21 cellular contexts compared by ENCODE assay signal in the genomic region with DNA sequence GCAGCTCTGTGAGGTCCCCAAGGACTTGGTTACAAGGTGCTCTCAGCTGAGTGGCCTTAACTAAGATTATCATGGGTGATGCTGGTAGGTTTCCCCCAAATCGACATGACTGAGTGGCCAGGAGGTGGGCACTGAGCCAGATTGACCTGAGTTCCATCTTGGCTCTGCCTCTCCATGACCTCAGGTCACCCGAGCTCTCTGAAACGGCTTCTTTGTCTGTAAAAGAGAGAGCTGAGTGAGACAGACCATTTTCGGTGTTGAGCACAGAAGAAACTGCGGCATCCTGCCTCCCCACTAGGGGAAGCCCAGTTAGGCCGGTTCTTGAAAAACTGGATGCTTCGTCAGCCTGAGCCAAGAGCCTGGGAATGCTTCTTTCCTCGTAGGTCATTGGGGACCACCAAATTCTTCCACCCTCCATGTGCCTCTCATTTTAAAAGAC. TPM values are rescaled to one million over a fixed set of nuclear protein-coding genes. Genes with fewer than 3 reads are reported as not detected.
DNase-seq lines count a peak whose midpoint lies in the region; FAIRE-seq and TF ChIP-seq lines count a peak whose summit lies in the region.
"Had no signal": no experiment of that assay in that cellular context is flagged by ENCODE, and none has a peak within 500 bp of the region (broad histone marks: within the 10 kb centered on the region; RNA-seq: fewer than 3 reads in every experiment).

No MANE protein-coding gene starts in this region.

- intact Hi-C loops in Calu3 (cut with micrococcal nuclease; ENCODE audit: unreplicated experiment), result no loop called here

- no peak for DNase-seq in Calu3
- no peak for DNase-seq in H9
- DNase-seq in endodermal cell, result peak; percentile 68
- no peak for DNase-seq in HTR-8/SVneo (ENCODE audit: insufficient read length, low spot score)
- no peak for DNase-seq in NCI-H1092 treated with DMSO at 0.1 percent for 48 hours (lab: John Stamatoyannopoulos, UW)
- no peak for DNase-seq in stimulated activated CD4-positive, alpha-beta T cell treated with anti-CD3 and anti-CD28 coated beads, Interleukin-2, amount 100 ng/mL, for 24 hours
- no peak for DNase-seq in NCI-H2196 (lab: John Stamatoyannopoulos, UW; ENCODE audit: unreplicated experiment)
- DNase-seq: activated CD4-positive, alpha-beta T cell treated with anti-CD3 and anti-CD28 coated beads for 1 hour; activated T-cell treated with anti-CD3 and anti-CD28 coated beads, Interleukin-2, amount 50 U/mL, for 24 hours; immature natural killer cell; mucosa of descending colon; NCI-H1436; NCI-H526; psoas muscle; stimulated activated CD4-positive, alpha-beta T cell treated with anti-CD3 and anti-CD28 coated beads, Interleukin-4, amount 100 ng/mL, for 1 hour; upper lobe of left lung had no signal

- H3K27me3 ChIP-seq in H9 (ENCODE audit: insufficient read depth, low read length) (no peaks in the 10 kb centered on the region), endodermal cell (ENCODE audit: control insufficient read depth, insufficient read depth, low read length, poor library complexity, severe bottlenecking) (no peaks in the 10 kb centered on the region)
- H3K27me3 ChIP-seq: adrenal gland; BLaER1 treated with 17β-estradiol and CSF1 and Interleukin-3, amounts not matched to agents 10 nM and 100 nM; upper lobe of left lung had no signal

- H2BK5ac ChIP-seq in H9 (ENCODE audit: insufficient read length, low read length), result no peak overlapping the region

- H3K4me3 Mint-ChIP-seq in Calu3 (ENCODE audit: low read depth, unreplicated experiment) (no peak overlapping the region), H9 (no peak overlapping the region), endodermal cell (no peak overlapping the region), nephron (no peak overlapping the region)
- H3K4me3 Mint-ChIP-seq: activated T-cell treated with anti-CD3 and anti-CD28 coated beads, Interleukin-2, amount 50 U/mL, for 24 hours; IgD-negative memory B cell; immature natural killer cell had no signal

- CTCF ChIA-PET in Calu3 (lab: Charles Lee), result interaction anchor here (1.3 kb wide), 2 partner anchors 11 to 155 kb away, joined by 4 read pairs; no protein-coding TSS in a partner anchor

- H3K56ac ChIP-seq in H9 (ENCODE audit: insufficient read length, low read depth, low read length), result no peak overlapping the region

- H3K14ac ChIP-seq in H9 (ENCODE audit: insufficient read depth, low read length), result no peak overlapping the region

- peaks cover 97% of the 10 kb centered on the region for H3K27me3 Mint-ChIP-seq in Calu3 (ENCODE audit: unreplicated experiment)
- peaks cover 14% of the 10 kb centered on the region for H3K27me3 Mint-ChIP-seq in H9 (ENCODE audit: low read depth)
- peaks cover 18% of the 10 kb centered on the region for H3K27me3 Mint-ChIP-seq in endodermal cell (ENCODE audit: insufficient read depth)
- H3K27me3 Mint-ChIP-seq in nephron (ENCODE audit: low read depth), result peaks cover 41% of the 10 kb centered on the region

- no peaks in the 10 kb centered on the region for H3K4me1 ChIP-seq in H9 (ENCODE audit: insufficient read depth, low read length)
- H3K4me1 ChIP-seq in endodermal cell (ENCODE audit: control insufficient read depth, insufficient read depth, low read length), result no peaks in the 10 kb centered on the region
- H3K4me1 ChIP-seq: adrenal gland, psoas muscle, upper lobe of left lung had no signal

- H3K4me1 Mint-ChIP-seq in Calu3 (ENCODE audit: low read depth, unreplicated experiment) (peaks cover 7% of the 10 kb centered on the region), H9 (peaks cover 8 to 12% of the 10 kb centered on the region in 2 experiments; a peak in 2 of 4 replicates), endodermal cell (peaks cover 6% of the 10 kb centered on the region), nephron (peaks cover 44% of the 10 kb centered on the region)
- H3K4me1 Mint-ChIP-seq: immature natural killer cell had no signal

- H3K27ac ChIP-seq in H9 (ENCODE audit: insufficient read length, low read depth, low read length), result no peak overlapping the region
- no peak overlapping the region for H3K27ac ChIP-seq in endodermal cell (ENCODE audit: low read depth, low read length)
- H3K27ac ChIP-seq: adrenal gland; BLaER1 treated with 17β-estradiol and CSF1 and Interleukin-3, amounts not matched to agents 10 nM and 100 nM; psoas muscle; upper lobe of left lung had no signal

- no peaks in the 10 kb centered on the region for H3K9me3 Mint-ChIP-seq in Calu3 (ENCODE audit: low read depth, unreplicated experiment)
- H3K9me3 Mint-ChIP-seq in H9, result no peaks in the 10 kb centered on the region; a peak in 2 of 5 replicates
- H3K9me3 Mint-ChIP-seq in endodermal cell, result no peaks in the 10 kb centered on the region
- no peaks in the 10 kb centered on the region for H3K9me3 Mint-ChIP-seq in nephron
- H3K9me3 Mint-ChIP-seq: activated T-cell treated with anti-CD3 and anti-CD28 coated beads, Interleukin-2, amount 50 U/mL, for 24 hours; IgD-negative memory B cell; immature natural killer cell had no signal

- no peak for FAIRE-seq in HTR-8/SVneo (lab: Jason Lieb, UNC)
- FAIRE-seq: RCC 7860 had no signal

- H2AK5ac ChIP-seq in H9 (ENCODE audit: insufficient read length, low read length), result no peak overlapping the region

- H3K79me2 ChIP-seq in H9 (ENCODE audit: insufficient read depth, low read length), result no peaks in the 10 kb centered on the region

- H3K27ac Mint-ChIP-seq in Calu3 (ENCODE audit: unreplicated experiment), result no peak overlapping the region
- no peak overlapping the region for H3K27ac Mint-ChIP-seq in H9
- H3K27ac Mint-ChIP-seq in endodermal cell, result no peak overlapping the region
- H3K27ac Mint-ChIP-seq in nephron, result peak overlapping the region in 2 of 3 experiments; percentile 18 to 24
- H3K27ac Mint-ChIP-seq: IgD-negative memory B cell, immature natural killer cell had no signal

- no peaks in the 10 kb centered on the region for H3K36me3 ChIP-seq in endodermal cell (ENCODE audit: control insufficient read depth, insufficient read depth, low read length)
- H3K36me3 ChIP-seq: adrenal gland; BLaER1 treated with 17β-estradiol and CSF1 and Interleukin-3, amounts not matched to agents 10 nM and 100 nM; upper lobe of left lung had no signal

- no peak overlapping the region for H4K5ac ChIP-seq in H9 (ENCODE audit: insufficient read length, low read depth, low read length)

- H2AFZ ChIP-seq in H9 (ENCODE audit: low read length), result no peak overlapping the region

- no peak overlapping the region for H3K4me3 ChIP-seq in endodermal cell (ENCODE audit: low read length)
- H3K4me3 ChIP-seq: adrenal gland; BLaER1 treated with 17β-estradiol and CSF1 and Interleukin-3, amounts not matched to agents 10 nM and 100 nM; mucosa of descending colon; psoas muscle; upper lobe of left lung had no signal

- no peak overlapping the region for H2BK12ac ChIP-seq in H9 (ENCODE audit: insufficient read length, low read depth, low read length)

- H3K9ac ChIP-seq in H9 (ENCODE audit: extremely low read depth, insufficient read length, low read length) (no peak overlapping the region), endodermal cell (ENCODE audit: extremely low read depth, low read length, poor library complexity, severe bottlenecking) (no peak overlapping the region)
- H3K9ac ChIP-seq: BLaER1 treated with 17β-estradiol and CSF1 and Interleukin-3, amounts not matched to agents 10 nM and 100 nM had no signal

- no CpG with 5 or more reads among the region's 8 CpGs for WGBS in H9 (ENCODE audit: extremely low coverage, insufficient read length, low lambda C conversion rate)
- 62 to 77% methylated on average over 8 of the region's 8 CpGs for WGBS in endodermal cell (ENCODE audit: insufficient coverage in 1 of 2, insufficient read length in 1 of 2), 2 experiments

- H4K8ac ChIP-seq in H9 (replicated peaks; ENCODE audit: insufficient read length, low read depth, low read length), result no peak overlapping the region

- H4K91ac ChIP-seq in H9 (ENCODE audit: insufficient read length, low read depth, low read length), result no peak overlapping the region

- no peaks in the 10 kb centered on the region for H3K79me1 ChIP-seq in H9 (ENCODE audit: insufficient read depth, low read depth, low read length, poor library complexity, severe bottlenecking)

- BruUV-seq in Calu3 (replicated peaks; lab: Mats Ljungman, UMichigan), result no TSS peak

- TF ChIP-seq CTCF in Calu3 (IDR thresholded peaks at IDR 0.05; ENCODE audit: unreplicated experiment) (peak; percentile 21), H9 (conservative IDR thresholded peaks at IDR 0.05) (peak; percentile 51), endodermal cell (conservative IDR thresholded peaks at IDR 0.05) (peak; percentile 62), nephron (IDR thresholded peaks at IDR 0.05; ENCODE audit: unreplicated experiment in 3 of 3) (peak in 2 of 3 experiments; percentile 15 to 24)

- H4K20me1 ChIP-seq in H9 (ENCODE audit: control insufficient read depth, insufficient read depth, insufficient read length), result no peaks in the 10 kb centered on the region
- H4K20me1 ChIP-seq: BLaER1 treated with 17β-estradiol and CSF1 and Interleukin-3, amounts not matched to agents 10 nM and 100 nM had no signal

- no peak overlapping the region for H3K23ac ChIP-seq in H9 (ENCODE audit: insufficient read length, low read depth, low read length)

- H3K36me3 Mint-ChIP-seq in Calu3 (ENCODE audit: insufficient read depth, unreplicated experiment) (no peaks in the 10 kb centered on the region), H9 (ENCODE audit: insufficient read depth in 1 of 3, low read depth in 3 of 3) (no peaks in the 10 kb centered on the region), endodermal cell (ENCODE audit: low read depth) (no peaks in the 10 kb centered on the region), nephron (ENCODE audit: low read depth) (no peaks in the 10 kb centered on the region)
- H3K36me3 Mint-ChIP-seq: IgD-negative memory B cell, immature natural killer cell had no signal

- no peak overlapping the region for H2BK120ac ChIP-seq in H9 (ENCODE audit: low read depth, low read length, poor library complexity, severe bottlenecking)

- H3K4ac ChIP-seq in H9 (ENCODE audit: low read depth, low read length), result no peak overlapping the region

- H3K23me2 ChIP-seq in H9 (ENCODE audit: insufficient read length, low read depth, low read length, poor library complexity, severe bottlenecking), result no peaks in the 10 kb centered on the region

- no peak overlapping the region for H2BK15ac ChIP-seq in H9 (ENCODE audit: low read depth, low read length)

- H3K9me3 ChIP-seq in H9 (ENCODE audit: control insufficient read depth, low read depth, low read length) (no peaks in the 10 kb centered on the region), endodermal cell (ENCODE audit: control insufficient read depth, low read length) (no peaks in the 10 kb centered on the region)
- H3K9me3 ChIP-seq: adrenal gland; BLaER1 treated with 17β-estradiol and CSF1 and Interleukin-3, amounts not matched to agents 10 nM and 100 nM; mucosa of descending colon; psoas muscle; upper lobe of left lung had no signal

- H3T11ph ChIP-seq in H9 (ENCODE audit: low read length), result no peak overlapping the region

- no peak overlapping the region for H2BK20ac ChIP-seq in H9 (ENCODE audit: low read depth, low read length, poor library complexity, severe bottlenecking)

- no peak overlapping the region for H3K4me2 ChIP-seq in H9 (ENCODE audit: insufficient read depth, insufficient read length, low read length)

- no peak overlapping the region for H3K18ac ChIP-seq in H9 (ENCODE audit: insufficient read length, low read depth, low read length)

RNA-seq across cellular contexts. Expression of a gene that starts 14.1 kb away (rescaled TPM):
- total RNA-seq in Calu3 (2022) (86.0 and 99.7 TPM in 2 replicates), H9 (2021) (81.4 and 87.8 TPM in 2 replicates), endodermal cell (100 to 1,000 TPM in 1 of 2 donors, 10 to 100 TPM in 1; 91.6 to 114 TPM)
- polyA plus RNA-seq in endodermal cell (2013, experiment 1 of 2), result 60.9 TPM
- 62.3 TPM for polyA plus RNA-seq in endodermal cell (2013, experiment 2 of 2)

RNA-seq across cellular contexts. Expression of a gene that starts 55.6 kb away (rescaled TPM):
- total RNA-seq in Calu3 (2022) (18.1 and 21.4 TPM in 2 replicates), H9 (2021) (31.1 TPM in 2 replicates), endodermal cell (10 to 100 TPM; 52.9 to 72.8 TPM)
- polyA plus RNA-seq in endodermal cell (2013, experiment 1 of 2), result 24.1 TPM
- 22.4 TPM for polyA plus RNA-seq in endodermal cell (2013, experiment 2 of 2)

Comparison
In these comparisons a context has a peak if more than half of its experiments do, and no peak if none do; other contexts are left out.
1. H3K27ac Mint-ChIP-seq: peak in nephron (2 of 3); none in Calu3 (single experiment), H9 (0 of 3) and endodermal cell (single experiment).
2. Peak in every context shown above with its lines, with median percentiles within 50 percentile points of each other: CTCF ChIP-seq.